20 cellular contexts compared by ENCODE assay signal in the genomic region with DNA sequence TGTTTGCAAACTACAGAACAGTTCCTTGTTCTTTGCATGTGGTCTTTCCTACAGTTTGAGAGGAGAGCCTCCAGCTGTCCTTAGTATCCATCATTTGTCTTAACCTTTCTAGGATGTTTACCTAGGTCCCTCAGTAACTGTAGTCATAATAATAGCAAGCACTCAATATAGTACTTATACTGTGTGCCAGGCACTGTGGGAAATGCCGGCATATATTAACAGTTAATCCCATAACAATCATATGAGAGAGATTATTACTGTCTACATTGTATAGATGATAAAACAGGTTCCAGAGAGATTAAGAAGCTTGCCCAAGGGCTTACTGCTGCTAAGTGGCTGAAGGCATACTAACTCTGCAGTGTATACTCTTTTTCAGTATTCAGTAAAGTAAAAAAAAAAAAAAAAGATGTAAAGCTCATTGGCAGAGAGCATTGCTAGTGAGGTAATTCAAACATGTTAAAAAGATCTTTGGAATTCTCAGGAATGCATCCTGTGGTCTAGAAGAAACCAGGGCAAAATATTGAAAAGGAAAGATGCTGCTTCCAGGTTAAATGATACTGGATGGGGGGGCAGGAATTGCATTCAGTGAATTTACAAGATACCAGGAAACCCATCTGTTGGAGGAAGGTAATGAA.
DNase-seq lines count a peak whose midpoint lies in the region; ATAC-seq, FAIRE-seq and TF ChIP-seq lines count a peak whose summit lies in the region.
"Had no signal": no experiment of that assay in that cellular context is flagged by ENCODE, and none has a peak within 500 bp of the region (broad histone marks: within the 10 kb centered on the region; RNA-seq: fewer than 3 reads in every experiment).

No MANE protein-coding gene starts in this region.

- H3K4me1 Mint-ChIP-seq in astrocyte (ENCODE audit: low read depth, unreplicated experiment): peaks cover 51% of the 10 kb centered on the region
- H3K4me1 Mint-ChIP-seq: central memory CD8-positive, alpha-beta T cell had no signal

- H3K4me1 ChIP-seq in GM23248 (ENCODE audit: insufficient read depth) (peaks cover 61% of the 10 kb centered on the region), astrocyte (ENCODE audit: insufficient read depth, low read length) (peaks cover 48% of the 10 kb centered on the region), mesenchymal stem cell (ENCODE audit: control insufficient read depth, insufficient read depth, low read depth, low read length) (peaks cover 27% of the 10 kb centered on the region)

- no peak overlapping the region for H2BK120ac ChIP-seq in mesenchymal stem cell (ENCODE audit: low read depth, low read length)

- H3F3A ChIP-seq in GM23248 (ENCODE audit: insufficient read depth): peaks cover 37% of the 10 kb centered on the region

- H3K27ac ChIP-seq in GM23248: no peak overlapping the region
- H3K27ac ChIP-seq in astrocyte (ENCODE audit: low read depth, low read length): peak overlapping the region; percentile 45
- peak overlapping the region; percentile 96 for H3K27ac ChIP-seq in mesenchymal stem cell (ENCODE audit: low read length, poor library complexity, severe bottlenecking)
- H3K27ac ChIP-seq: foreskin keratinocyte had no signal

- peaks cover 14% of the 10 kb centered on the region; the same call in 1 of the 2 replicates for H3K36me3 ChIP-seq in GM23248 (ENCODE audit: low read depth)
- H3K36me3 ChIP-seq in astrocyte (ENCODE audit: insufficient read depth, low read length): peaks cover 12% of the 10 kb centered on the region
- peaks cover 14 to 51% of the 10 kb centered on the region in 2 experiments for H3K36me3 ChIP-seq in mesenchymal stem cell (ENCODE audit: control insufficient read depth in 1 of 2, insufficient read depth in 2 of 2, low read depth in 1 of 2, low read length in 2 of 2)

- peak overlapping the region; percentile 86 for H2AK5ac ChIP-seq in mesenchymal stem cell (ENCODE audit: low read length, severe bottlenecking)

- no peak overlapping the region for H3K9ac ChIP-seq in GM23248
- no peak overlapping the region for H3K9ac ChIP-seq in astrocyte (ENCODE audit: low read length)
- no peak overlapping the region for H3K9ac ChIP-seq in mesenchymal stem cell (ENCODE audit: low read length)

- peak overlapping the region; percentile 54 for H3K27ac Mint-ChIP-seq in astrocyte (ENCODE audit: unreplicated experiment)
- H3K27ac Mint-ChIP-seq: activated naive CD8-positive, alpha-beta T cell treated with anti-CD3 and anti-CD28 coated beads for 36 hours; natural killer cell treated with Interleukin-12 subunit alpha and Interleukin-12 subunit beta and Interleukin-15 and Interleukin-18, amount 100 ng/mL, for 72 hours had no signal

- H4K8ac ChIP-seq in mesenchymal stem cell (ENCODE audit: low read length): no peak overlapping the region

- H3K9me3 Mint-ChIP-seq in astrocyte (ENCODE audit: unreplicated experiment): no peaks in the 10 kb centered on the region
- H3K9me3 Mint-ChIP-seq: activated naive CD8-positive, alpha-beta T cell treated with anti-CD3 and anti-CD28 coated beads for 36 hours; central memory CD8-positive, alpha-beta T cell; natural killer cell treated with Interleukin-12 subunit alpha and Interleukin-12 subunit beta and Interleukin-15 and Interleukin-18, amount 100 ng/mL, for 72 hours had no signal

- H3K36me3 Mint-ChIP-seq in astrocyte (ENCODE audit: low read depth, unreplicated experiment): peaks cover 24% of the 10 kb centered on the region
- H3K36me3 Mint-ChIP-seq: activated naive CD8-positive, alpha-beta T cell treated with anti-CD3 and anti-CD28 coated beads for 36 hours; natural killer cell treated with Interleukin-12 subunit alpha and Interleukin-12 subunit beta and Interleukin-15 and Interleukin-18, amount 100 ng/mL, for 72 hours had no signal

- no peak overlapping the region for H3K4me3 Mint-ChIP-seq in astrocyte (ENCODE audit: unreplicated experiment)
- H3K4me3 Mint-ChIP-seq: activated naive CD8-positive, alpha-beta T cell treated with anti-CD3 and anti-CD28 coated beads for 36 hours; central memory CD8-positive, alpha-beta T cell; natural killer cell treated with Interleukin-12 subunit alpha and Interleukin-12 subunit beta and Interleukin-15 and Interleukin-18, amount 100 ng/mL, for 72 hours had no signal

- H3K14ac ChIP-seq in mesenchymal stem cell (ENCODE audit: low read length in 2 of 2): no peak overlapping the region

- H3K27me3 Mint-ChIP-seq in astrocyte (ENCODE audit: low read depth, unreplicated experiment): no peaks in the 10 kb centered on the region
- H3K27me3 Mint-ChIP-seq: activated naive CD8-positive, alpha-beta T cell treated with anti-CD3 and anti-CD28 coated beads for 36 hours; central memory CD8-positive, alpha-beta T cell; natural killer cell treated with Interleukin-12 subunit alpha and Interleukin-12 subunit beta and Interleukin-15 and Interleukin-18, amount 100 ng/mL, for 72 hours had no signal

- no peak for ATAC-seq in left lobe of liver
- ATAC-seq: foreskin keratinocyte; natural killer cell treated with Interleukin-12 subunit alpha and Interleukin-12 subunit beta and Interleukin-15 and Interleukin-18, amount 100 ng/mL, for 72 hours; Panc1 had no signal

- H3K4ac ChIP-seq in mesenchymal stem cell (ENCODE audit: low read depth in 1 of 2, low read length in 2 of 2): no peak overlapping the region

- no peaks in the 10 kb centered on the region for H3K9me2 ChIP-seq in GM23248 (ENCODE audit: insufficient read depth)

- peak; percentile 37 for DNase-seq in AG08395 (ENCODE audit: low spot score)
- peak; percentile 52 for DNase-seq in GM23248
- DNase-seq in astrocyte (ENCODE audit: low read depth): peak; percentile 77
- DNase-seq in mesenchymal stem cell: no peak
- DNase-seq in left lobe of liver (ENCODE audit: low spot score): no peak
- DNase-seq in NCI-H2107 (lab: John Stamatoyannopoulos, UW): no peak
- no peak for DNase-seq in KBM-7
- DNase-seq in GM19238 (ENCODE audit: insufficient read length, low spot score): no peak
- DNase-seq: activated CD4-positive, alpha-beta T cell treated with anti-CD3 and anti-CD28 coated beads, Interleukin-2, amount 50 U/mL, for 4 hours; activated naive CD8-positive, alpha-beta T cell treated with anti-CD3 and anti-CD28 coated beads for 36 hours; activated T-cell treated with anti-CD3 and anti-CD28 coated beads, Interleukin-2, amount 50 U/mL, for 48 hours; BE2C; NCI-H2029 treated with DMSO at 0.1 percent for 48 hours; NCI-H774 had no signal

- in situ Hi-C loops in GM23248 (cut with MboI): no loop called here
- in situ Hi-C loops in KBM-7 (cut with MboI; ENCODE audit: low pct_unique_long_range_greater_than_20kb, low sequenced_read_pairs): no loop called here

- no peak overlapping the region for H3K4me2 ChIP-seq in GM23248 (ENCODE audit: unreplicated experiment)
- H3K4me2 ChIP-seq in astrocyte (ENCODE audit: low read length): no peak overlapping the region
- no peak overlapping the region for H3K4me2 ChIP-seq in mesenchymal stem cell (ENCODE audit: low read length, poor library complexity, severe bottlenecking)

- TF ChIP-seq CTCF in astrocyte (IDR thresholded peaks at IDR 0.05; ENCODE audit: insufficient read depth, low read depth, low read length): no peak

- H3K9me3 ChIP-seq in GM23248 (ENCODE audit: low read depth) (no peaks in the 10 kb centered on the region), astrocyte (ENCODE audit: insufficient read depth, low read depth, low read length) (no peaks in the 10 kb centered on the region), mesenchymal stem cell (ENCODE audit: control insufficient read depth, low read length) (no peaks in the 10 kb centered on the region)
- H3K9me3 ChIP-seq: BE2C had no signal

- no peak overlapping the region for H3K18ac ChIP-seq in mesenchymal stem cell (ENCODE audit: low read depth in 1 of 2, low read length in 2 of 2)

- H4K91ac ChIP-seq in mesenchymal stem cell (ENCODE audit: low read length): no peak overlapping the region

- H2BK12ac ChIP-seq in mesenchymal stem cell (ENCODE audit: low read length in 2 of 2): no peak overlapping the region

- H3K4me3 ChIP-seq in GM23248: no peak overlapping the region
- no peak overlapping the region for H3K4me3 ChIP-seq in astrocyte (ENCODE audit: insufficient read depth, low read depth, low read length)
- H3K4me3 ChIP-seq in mesenchymal stem cell (ENCODE audit: insufficient read depth in 1 of 2, low read depth in 1 of 2, low read length in 2 of 2): no peak overlapping the region

- H2BK5ac ChIP-seq in mesenchymal stem cell (ENCODE audit: low read depth, low read length, poor library complexity, severe bottlenecking): no peak overlapping the region

- FAIRE-seq in astrocyte (lab: Jason Lieb, UNC): no peak
- FAIRE-seq: GM18507, HTR-8/SVneo had no signal

- H3K23ac ChIP-seq in mesenchymal stem cell (ENCODE audit: low read length in 2 of 2): no peak overlapping the region

- no peak overlapping the region for H2BK15ac ChIP-seq in mesenchymal stem cell (ENCODE audit: low read depth, poor library complexity, severe bottlenecking)

- H2AFZ ChIP-seq in GM23248: no peak overlapping the region
- no peak overlapping the region for H2AFZ ChIP-seq in astrocyte (ENCODE audit: low read depth, low read length)
- H2AFZ ChIP-seq in mesenchymal stem cell (ENCODE audit: low read depth, low read length): no peak overlapping the region

- 96 to 100% methylated on average over 1 of the region's 1 CpG for WGBS in GM23248 (ENCODE audit: low coverage in 1 of 2, low lambda C conversion rate in 2 of 2, missing lambda C conversion rate in 2 of 2), 2 experiments
- WGBS in mesenchymal stem cell: no CpG with 5 or more reads among the region's 1 CpG

- no peaks in the 10 kb centered on the region for H4K20me1 ChIP-seq in GM23248 (ENCODE audit: insufficient read depth)
- H4K20me1 ChIP-seq in astrocyte (ENCODE audit: insufficient read depth, low read length): peaks cover 3% of the 10 kb centered on the region

- peaks cover 5% of the 10 kb centered on the region for H3K79me1 ChIP-seq in mesenchymal stem cell (replicated peaks; ENCODE audit: low read length, poor library complexity, severe bottlenecking)

- H3K27me3 ChIP-seq in GM23248 (replicated peaks; ENCODE audit: insufficient read depth) (no peaks in the 10 kb centered on the region), astrocyte (ENCODE audit: insufficient read depth, low read length) (no peaks in the 10 kb centered on the region), mesenchymal stem cell (ENCODE audit: control insufficient read depth in 1 of 2, insufficient read depth in 1 of 2, low read length in 2 of 2) (no peaks in the 10 kb centered on the region)
- H3K27me3 ChIP-seq: BE2C, foreskin keratinocyte had no signal

- H3K79me2 ChIP-seq in GM23248 (ENCODE audit: insufficient read depth) (peaks cover 65% of the 10 kb centered on the region), astrocyte (ENCODE audit: insufficient read depth, low read length) (peaks cover 58% of the 10 kb centered on the region)

Comparison
In these comparisons a context has a peak if more than half of its experiments do, and no peak if none do; other contexts are left out.
1. DNase-seq: peak in AG08395 (single experiment), GM23248 (single experiment) and astrocyte (single experiment); none in mesenchymal stem cell (single experiment), left lobe of liver (single experiment), NCI-H2107 (single experiment), KBM-7 (single experiment) and GM19238 (single experiment).